1 cellular context compared by ENCODE assay signal in the genomic region with DNA sequence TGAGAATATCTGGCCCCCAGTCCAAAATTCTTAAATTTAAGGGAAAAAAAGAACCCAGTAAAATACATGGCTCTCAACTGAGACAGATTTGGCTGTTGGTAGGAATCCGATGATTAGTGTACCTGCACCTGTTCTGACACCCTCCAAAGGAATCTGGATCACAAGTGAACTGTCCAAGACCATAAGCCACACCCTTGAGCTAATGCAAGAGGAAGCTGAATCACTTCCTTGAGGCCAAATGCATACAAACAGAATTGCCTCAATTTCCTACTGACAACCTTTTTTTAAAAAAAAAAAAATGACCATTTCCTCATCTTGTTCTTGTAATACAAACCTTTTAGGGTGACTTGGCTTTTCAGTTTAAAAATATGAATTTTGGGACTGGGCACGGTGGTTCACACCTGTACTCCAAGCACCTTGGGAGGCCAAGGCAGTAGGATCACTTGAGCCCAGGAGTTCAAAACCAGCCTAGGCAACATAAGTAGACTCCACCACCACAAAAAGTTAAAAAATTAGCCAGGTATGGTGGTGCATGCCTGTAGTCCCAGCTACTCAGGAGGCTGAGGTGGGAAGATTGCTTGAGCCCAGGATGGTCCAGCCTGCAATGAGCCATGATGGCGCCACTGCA.
TF ChIP-seq lines count a peak whose summit lies in the region.

No MANE protein-coding gene starts in this region.

TF ChIP-seq in HCT116, 20 proteins besides CTCF, POLR2A, EP300 and RAD21 (continued from another document):
- peak; percentile 80 for TF ChIP-seq CEBPB (IDR thresholded peaks at IDR 0.05; ENCODE audit: low read depth)
